Comparison of ENCODE assay signal across 28 cellular contexts in genomic region chr1:112406771-112407170, GRCh38. TPM values are rescaled to one million over a fixed set of nuclear protein-coding genes. Genes with fewer than 3 reads are reported as not detected.
"Had no signal": no experiment of that assay in that cellular context is flagged by ENCODE, and none has a peak within 500 bp of the region (broad histone marks: within the 10 kb centered on the region; RNA-seq: fewer than 3 reads in every experiment).

No MANE protein-coding gene starts in this region.

- H3K9me3 Mint-ChIP-seq: effector memory CD8-positive, alpha-beta T cell; naive thymus-derived CD4-positive, alpha-beta T cell; nephron; neural progenitor cell; stimulated activated effector memory CD8-positive, alpha-beta T cell treated with anti-CD3 and anti-CD28 coated beads, Interleukin-12 subunit alpha, Interleukin-12 subunit beta, amount 100 ng/mL, for 72 hours had no signal

- H3K27me3 ChIP-seq: foreskin keratinocyte, gastroesophageal sphincter, heart left ventricle, hepatocyte, left lung, neural progenitor cell, ovary, sigmoid colon, stomach, thyroid gland had no signal

- H3K9me3 ChIP-seq: gastroesophageal sphincter, heart left ventricle, left lung, ovary, psoas muscle, sigmoid colon, stomach, thyroid gland had no signal

- H3K9ac ChIP-seq: neural progenitor cell had no signal

- H3K4me3 Mint-ChIP-seq: effector memory CD8-positive, alpha-beta T cell; naive thymus-derived CD4-positive, alpha-beta T cell; nephron; neural progenitor cell; stimulated activated effector memory CD8-positive, alpha-beta T cell treated with anti-CD3 and anti-CD28 coated beads, Interleukin-12 subunit alpha, Interleukin-12 subunit beta, amount 100 ng/mL, for 72 hours had no signal

- H3K4me3 ChIP-seq: coronary artery, gastroesophageal sphincter, heart left ventricle, hepatocyte, left lung, neural progenitor cell, ovary, psoas muscle, sigmoid colon, stomach, thyroid gland had no signal

- ATAC-seq: effector memory CD8-positive, alpha-beta T cell; foreskin keratinocyte; gastroesophageal sphincter; heart left ventricle; left cardiac atrium; left lung; naive thymus-derived CD4-positive, alpha-beta T cell; psoas muscle; stimulated activated effector memory CD8-positive, alpha-beta T cell treated with anti-CD3 and anti-CD28 coated beads, Interleukin-12 subunit alpha, Interleukin-12 subunit beta, amount 100 ng/mL, for 72 hours had no signal

- H3K36me3 Mint-ChIP-seq: naive thymus-derived CD4-positive, alpha-beta T cell; stimulated activated effector memory CD8-positive, alpha-beta T cell treated with anti-CD3 and anti-CD28 coated beads, Interleukin-12 subunit alpha, Interleukin-12 subunit beta, amount 100 ng/mL, for 72 hours had no signal

- H3K36me3 ChIP-seq: left lung, neural progenitor cell, ovary, sigmoid colon, thyroid gland had no signal

- H3K4me1 ChIP-seq: psoas muscle had no signal

- H3K27ac Mint-ChIP-seq: effector memory CD8-positive, alpha-beta T cell; naive thymus-derived CD4-positive, alpha-beta T cell; neural progenitor cell; stimulated activated effector memory CD8-positive, alpha-beta T cell treated with anti-CD3 and anti-CD28 coated beads, Interleukin-12 subunit alpha, Interleukin-12 subunit beta, amount 100 ng/mL, for 72 hours had no signal

- H3K4me2 ChIP-seq: hepatocyte, neural progenitor cell had no signal

- DNase-seq: dermis blood vessel endothelial cell; effector memory CD8-positive, alpha-beta T cell; erythroblast; foreskin keratinocyte; heart left ventricle; kidney; left cardiac atrium; left lung; mesendoderm; midbrain; naive thymus-derived CD4-positive, alpha-beta T cell; ovary; posterior cingulate gyrus; psoas muscle; right cardiac atrium; sigmoid colon; stimulated activated CD4-positive, alpha-beta T cell treated with anti-CD3 and anti-CD28 coated beads, Interleukin-2, amount 100 ng/mL, for 24 hours; stimulated activated CD4-positive, alpha-beta T cell treated with anti-CD3 and anti-CD28 coated beads, Interleukin-4, amount 100 ng/mL, for 24 hours; stimulated activated naive CD4-positive, alpha-beta T cell treated with Interleukin-2 at 50 U/mL for 16 hours; stomach; thyroid gland; trophoblast cell had no signal

- H3K27ac ChIP-seq: coronary artery, foreskin keratinocyte, gastroesophageal sphincter, heart left ventricle, hepatocyte, left lung, neural progenitor cell, ovary, psoas muscle, sigmoid colon, stomach, thyroid gland had no signal

- H2AFZ ChIP-seq: hepatocyte, neural progenitor cell had no signal

RNA-seq across cellular contexts. Expression of gene CTTNBP2NL, which starts 10.8 kb away (rescaled TPM):
- polyA plus RNA-seq: naive thymus-derived CD4-positive, alpha-beta T cell had no signal
